ENCODE assay signal across 1 cellular context in genomic region chr12:62436164-62436503, GRCh38.
TF ChIP-seq lines count a peak whose summit lies in the region.

No MANE protein-coding gene starts in this region.

TF ChIP-seq in SK-N-SH treated with all-trans-retinoic acid at 6 μM for 48 hours, 23 proteins besides CTCF, POLR2A, EP300 and RAD21 (continued from another document):
- TF ChIP-seq TSHZ2 (CRISPR knock-in tag; IDR thresholded peaks at IDR 0.05) = no peak
- TF ChIP-seq ZC3H10 (CRISPR knock-in tag; IDR thresholded peaks at IDR 0.05) = no peak
- no peak for TF ChIP-seq ZNF70 (CRISPR knock-in tag; IDR thresholded peaks at IDR 0.05)
- no peak for TF ChIP-seq BACH2 (CRISPR knock-in tag; IDR thresholded peaks at IDR 0.05; ENCODE audit: borderline replicate concordance)
- TF ChIP-seq, protein P1, sequence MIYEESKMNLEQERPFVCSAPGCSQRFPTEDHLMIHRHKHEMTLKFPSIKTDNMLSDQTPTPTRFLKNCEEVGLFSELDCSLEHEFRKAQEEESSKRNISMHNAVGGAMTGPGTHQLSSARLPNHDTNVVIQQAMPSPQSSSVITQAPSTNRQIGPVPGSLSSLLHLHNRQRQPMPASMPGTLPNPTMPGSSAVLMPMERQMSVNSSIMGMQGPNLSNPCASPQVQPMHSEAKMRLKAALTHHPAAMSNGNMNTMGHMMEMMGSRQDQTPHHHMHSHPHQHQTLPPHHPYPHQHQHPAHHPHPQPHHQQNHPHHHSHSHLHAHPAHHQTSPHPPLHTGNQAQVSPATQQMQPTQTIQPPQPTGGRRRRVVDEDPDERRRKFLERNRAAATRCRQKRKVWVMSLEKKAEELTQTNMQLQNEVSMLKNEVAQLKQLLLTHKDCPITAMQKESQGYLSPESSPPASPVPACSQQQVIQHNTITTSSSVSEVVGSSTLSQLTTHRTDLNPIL (CRISPR knock-in tag; IDR thresholded peaks at IDR 0.05; ENCODE audit: low read depth) = no peak
- no peak for TF ChIP-seq ISL1 (CRISPR knock-in tag; IDR thresholded peaks at IDR 0.05)
- no peak for TF ChIP-seq TCF4 (CRISPR knock-in tag; IDR thresholded peaks at IDR 0.05; ENCODE audit: borderline replicate concordance)
- TF ChIP-seq, protein P2, sequence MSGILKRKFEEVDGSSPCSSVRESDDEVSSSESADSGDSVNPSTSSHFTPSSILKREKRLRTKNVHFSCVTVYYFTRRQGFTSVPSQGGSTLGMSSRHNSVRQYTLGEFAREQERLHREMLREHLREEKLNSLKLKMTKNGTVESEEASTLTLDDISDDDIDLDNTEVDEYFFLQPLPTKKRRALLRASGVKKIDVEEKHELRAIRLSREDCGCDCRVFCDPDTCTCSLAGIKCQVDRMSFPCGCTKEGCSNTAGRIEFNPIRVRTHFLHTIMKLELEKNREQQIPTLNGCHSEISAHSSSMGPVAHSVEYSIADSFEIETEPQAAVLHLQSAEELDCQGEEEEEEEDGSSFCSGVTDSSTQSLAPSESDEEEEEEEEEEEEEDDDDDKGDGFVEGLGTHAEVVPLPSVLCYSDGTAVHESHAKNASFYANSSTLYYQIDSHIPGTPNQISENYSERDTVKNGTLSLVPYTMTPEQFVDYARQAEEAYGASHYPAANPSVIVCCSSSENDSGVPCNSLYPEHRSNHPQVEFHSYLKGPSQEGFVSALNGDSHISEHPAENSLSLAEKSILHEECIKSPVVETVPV (CRISPR knock-in tag; IDR thresholded peaks at IDR 0.05) = no peak
- TF ChIP-seq ZFP30 (CRISPR knock-in tag; IDR thresholded peaks at IDR 0.05) = no peak
